Comparison of ENCODE assay signal across 21 cellular contexts in the genomic region with DNA sequence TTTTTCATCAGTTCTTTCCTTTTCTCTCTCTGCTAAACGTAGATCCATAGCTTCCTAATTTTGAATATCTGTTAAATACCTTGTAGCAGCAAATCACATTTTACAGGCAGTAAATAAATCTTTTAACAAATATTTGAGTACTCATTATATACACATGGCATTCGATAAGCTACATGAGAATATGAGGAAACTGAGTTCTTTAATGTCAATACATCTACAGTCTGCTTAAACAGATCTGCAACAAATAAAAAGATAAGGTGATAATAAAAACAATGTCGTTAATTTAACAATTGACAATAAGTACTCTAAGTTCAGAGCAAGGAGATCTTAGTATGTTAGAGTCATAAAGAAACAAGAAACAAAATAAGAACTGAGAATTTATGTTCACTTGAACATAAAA.
"Had no signal": no experiment of that assay in that cellular context is flagged by ENCODE, and none has a peak within 500 bp of the region (broad histone marks: within the 10 kb centered on the region; RNA-seq: fewer than 3 reads in every experiment).

No MANE protein-coding gene starts in this region.

- DNase-seq: effector memory CD4-positive, alpha-beta T cell; glutamatergic neuron; immature natural killer cell; kidney; left cardiac atrium; left ventricle myocardium inferior; lower lobe of right lung; mesendoderm; naive B cell; occipital lobe; pancreas; right cardiac atrium; stimulated activated CD4-positive, alpha-beta T cell treated with anti-CD3 and anti-CD28 coated beads, Interleukin-2, amount 100 ng/mL, for 48 hours; stimulated activated naive CD8-positive, alpha-beta T cell treated with anti-CD3 and anti-CD28 coated beads, Interleukin-15, Interleukin-2, amounts not matched to agents 100 U/mL and 50 U/mL, for 24 hours; tibial artery; upper lobe of left lung; uterus had no signal

- H3K4me2 ChIP-seq: smooth muscle cell had no signal

- ATAC-seq: gastroesophageal sphincter; left cardiac atrium; lower lobe of right lung; pancreas; right cardiac atrium; stimulated activated naive CD8-positive, alpha-beta T cell treated with anti-CD3 and anti-CD28 coated beads, Interleukin-15, Interleukin-2, amounts not matched to agents 100 U/mL and 50 U/mL, for 24 hours had no signal

- H3K36me3 ChIP-seq: lower lobe of right lung, pancreas, uterus had no signal

- H3K4me3 ChIP-seq: esophagus muscularis mucosa, gastroesophageal sphincter, left ventricle myocardium inferior, lower lobe of right lung, pancreas, smooth muscle cell, tibial artery, upper lobe of left lung, uterus had no signal

- H3K4me1 ChIP-seq: lower lobe of right lung, pancreas, upper lobe of left lung, uterus had no signal

- H3K9me3 ChIP-seq: esophagus muscularis mucosa, gastroesophageal sphincter, left ventricle myocardium inferior, lower lobe of right lung, pancreas, tibial artery, upper lobe of left lung, uterus had no signal

- H3K27ac ChIP-seq: epithelial cell of prostate, esophagus muscularis mucosa, gastroesophageal sphincter, left ventricle myocardium inferior, lower lobe of right lung, pancreas, tibial artery, upper lobe of left lung, uterus had no signal

- H3K27me3 ChIP-seq: esophagus muscularis mucosa, gastroesophageal sphincter, pancreas, tibial artery, upper lobe of left lung, uterus had no signal
